Comparison of ENCODE assay signal across 25 cellular contexts in genomic region chrX:12526296-12526695, GRCh38.
A peak's percentile ranks its signal among the peaks of the same experiment; 100 is the strongest.
DNase-seq lines count a peak whose midpoint lies in the region; ATAC-seq, FAIRE-seq and TF ChIP-seq lines count a peak whose summit lies in the region.
"Had no signal": no experiment of that assay in that cellular context is flagged by ENCODE, and none has a peak within 500 bp of the region (broad histone marks: within the 10 kb centered on the region; RNA-seq: fewer than 3 reads in every experiment).

No MANE protein-coding gene starts in this region.

- TF ChIP-seq POLR2A in GM12878 (IDR thresholded peaks at IDR 0.05; ENCODE audit: low read depth, low read length) = no peak
- TF ChIP-seq POLR2A in tibial nerve (IDR thresholded peaks at IDR 0.05) = no peak

- H3K4me3 ChIP-seq in GM12878 (no peak overlapping the region), tibial nerve (no peak overlapping the region)
- H3K4me3 ChIP-seq: pancreas, smooth muscle cell, uterus had no signal

- SMC1A ChIA-PET in GM12878 (lab: Charles Lee; ENCODE audit: uncharacterized antibody, unreplicated experiment) = no interaction called here

- DNase-seq in D721Med (ENCODE audit: insufficient read length, low spot score) (no peak), HFFc6 (no peak), GM12878 (ENCODE audit: low read depth, low spot score) (no peak), iPS-NIHi7 (ENCODE audit: extremely low spot score) (peak; percentile 20), ureter (ENCODE audit: low spot score) (no peak), tibial nerve (ENCODE audit: low spot score in 2 of 2) (no peak), HuH-7 (ENCODE audit: low spot score) (no peak)
- DNase-seq: activated CD8-positive, alpha-beta memory T cell treated with anti-CD3 and anti-CD28 coated beads, Interleukin-2, amount 50 U/mL, for 48 hours; activated CD8-positive, alpha-beta T cell treated with anti-CD3 and anti-CD28 coated beads for 36 hours; activated naive CD4-positive, alpha-beta T cell treated with anti-CD3 and anti-CD28 coated beads, Interleukin-2, amount 50 U/mL, for 16 hours; CD4-positive, alpha-beta memory T cell; hypothalamus; mammary epithelial cell; NCI-H1436 treated with DMSO at 0.1 percent for 48 hours; pancreas; retina; SIG-M5; stimulated activated naive CD8-positive, alpha-beta T cell treated with anti-CD3 and anti-CD28 coated beads, Interleukin-15, Interleukin-2, amounts not matched to agents 100 U/mL and 50 U/mL, for 24 hours; uterus had no signal

- intact Hi-C loops in GM12878 (cut with micrococcal nuclease; ENCODE audit: unreplicated experiment) = no loop called here

- POLR2A ChIA-PET in GM12878 (lab: Charles Lee) = no interaction called here

- ATAC-seq in GM12878 (no peak), HG02981 (IDR thresholded peaks at IDR 0.05; ENCODE audit: unreplicated experiment) (no peak)
- ATAC-seq: activated CD8-positive, alpha-beta T cell treated with anti-CD3 and anti-CD28 coated beads for 36 hours; pancreas; stimulated activated naive CD8-positive, alpha-beta T cell treated with anti-CD3 and anti-CD28 coated beads, Interleukin-15, Interleukin-2, amounts not matched to agents 100 U/mL and 50 U/mL, for 24 hours had no signal

- H2AFZ ChIP-seq in GM12878 (ENCODE audit: control insufficient read depth, low read depth, low read length) = no peak overlapping the region

- no peak for TF ChIP-seq EP300 in GM12878 (IDR thresholded peaks at IDR 0.05; ENCODE audit: borderline replicate concordance in 1 of 2, control insufficient read depth in 1 of 2, low read depth in 2 of 2, low read length in 2 of 2)
- no peak for TF ChIP-seq EP300 in tibial nerve (IDR thresholded peaks at IDR 0.05)

- H3K9me3 ChIP-seq in GM12878 (replicated peaks; ENCODE audit: control insufficient read depth, insufficient read depth, low read length) = no peaks in the 10 kb centered on the region
- no peaks in the 10 kb centered on the region for H3K9me3 ChIP-seq in tibial nerve
- H3K9me3 ChIP-seq: pancreas, uterus had no signal

- RAD21 ChIA-PET in GM12878 (lab: Charles Lee; ENCODE audit: unreplicated experiment) = no interaction called here

- no peak overlapping the region for H3K4me2 ChIP-seq in GM12878 (ENCODE audit: control insufficient read depth, insufficient read depth)
- H3K4me2 ChIP-seq: smooth muscle cell had no signal

- H3K9ac ChIP-seq in GM12878 (ENCODE audit: control insufficient read depth, insufficient read depth, low read length) = no peak overlapping the region

- CTCF ChIA-PET in GM12878 (lab: Yijun Ruan, JAX) = interaction anchor here (0.6 to 0.8 kb wide), 2 partner anchors 9 to 21 kb away, joined by 4 read pairs; no protein-coding TSS in a partner anchor

- no TSS peak for BruUV-seq in GM12878 (replicated peaks; lab: Mats Ljungman, UMichigan)

- no peaks in the 10 kb centered on the region for H3K27me3 ChIP-seq in GM12878 (replicated peaks in 1 of 2; ENCODE audit: control insufficient read depth in 2 of 2, insufficient read depth in 2 of 2, low read length in 1 of 2)
- H3K27me3 ChIP-seq in tibial nerve = no peaks in the 10 kb centered on the region
- H3K27me3 ChIP-seq: uterus had no signal

- H3K36me3 ChIP-seq in GM12878 (ENCODE audit: control insufficient read depth in 2 of 2, insufficient read depth in 2 of 2, low read length in 1 of 2) (no peaks in the 10 kb centered on the region), tibial nerve (no peaks in the 10 kb centered on the region)
- H3K36me3 ChIP-seq: pancreas, uterus had no signal

- no peaks in the 10 kb centered on the region for H3K4me1 ChIP-seq in GM12878 (ENCODE audit: control insufficient read depth, insufficient read depth, low read length)
- no peaks in the 10 kb centered on the region for H3K4me1 ChIP-seq in tibial nerve
- H3K4me1 ChIP-seq: pancreas, uterus had no signal

- FAIRE-seq in D721Med (lab: Jason Lieb, UNC) (no peak), GM12878 (lab: Jason Lieb, UNC) (peak; percentile 38)
- FAIRE-seq: pancreas, RCC 7860 had no signal

- 65% methylated on average over 5 of the region's 5 CpGs for WGBS in GM12878 (ENCODE audit: insufficient coverage, insufficient replicate concordance, low lambda C conversion rate, missing lambda C conversion rate)
- 32 to 52% methylated on average over 5 of the region's 5 CpGs for WGBS in tibial nerve, 2 donors

- no peak overlapping the region for H3K27ac Mint-ChIP-seq in HFFc6
- H3K27ac Mint-ChIP-seq: activated CD8-positive, alpha-beta T cell treated with anti-CD3 and anti-CD28 coated beads for 36 hours; activated T-helper 1 cell treated with anti-CD3 and anti-CD28 coated beads, Interleukin-12 subunit alpha, Interleukin-12 subunit beta, Interleukin-2, Interleukin-4 antibody, amounts not matched to agents 30 ng/mL and 10 ng/mL and 1 ng/mL, durations not matched to agents 14 hours and 24 hours and 36 hours; B cell; CD4-positive, alpha-beta memory T cell; T-helper 2 cell treated with Interferon-gamma antibody and Interleukin-4, amounts not matched to agents 5 μg/mL and 100 μg/mL, for 36 hours had no signal

- peak; percentile 11 for TF ChIP-seq CTCF in D721Med (IDR thresholded peaks at IDR 0.05; ENCODE audit: insufficient read depth, missing control alignments)
- TF ChIP-seq CTCF in HFFc6 (IDR thresholded peaks at IDR 0.05) = 0 out of 2 replicates have a peak, but pooled peaks have one; percentile 12
- TF ChIP-seq CTCF in GM12878 (IDR thresholded peaks at IDR 0.05 in 2 of 3, conservative IDR thresholded peaks at IDR 0.05 in 1 of 3; ENCODE audit: control insufficient read depth in 2 of 3, extremely low read depth in 1 of 3, insufficient read depth in 1 of 3, low read depth in 3 of 3, low read length in 3 of 3) = no peak
- no peak for TF ChIP-seq CTCF in tibial nerve (IDR thresholded peaks at IDR 0.05)

- H3K79me2 ChIP-seq in GM12878 (ENCODE audit: control insufficient read depth, insufficient read depth, low read length) = no peaks in the 10 kb centered on the region

- H3K4me1 Mint-ChIP-seq in HFFc6 (ENCODE audit: low read depth) = no peaks in the 10 kb centered on the region
- H3K4me1 Mint-ChIP-seq: B cell; CD4-positive, alpha-beta memory T cell had no signal

- no peak overlapping the region for H3K27ac ChIP-seq in GM12878 (ENCODE audit: control insufficient read depth, insufficient read depth)
- H3K27ac ChIP-seq in tibial nerve = no peak overlapping the region
- H3K27ac ChIP-seq: pancreas, uterus had no signal

- in situ Hi-C loops in GM12878 (cut with MboI) = no loop called here

- H4K20me1 ChIP-seq in GM12878 (ENCODE audit: control insufficient read depth, insufficient read depth) = no peaks in the 10 kb centered on the region

- H3K36me3 Mint-ChIP-seq in HFFc6 (ENCODE audit: low read depth) = no peaks in the 10 kb centered on the region
- H3K36me3 Mint-ChIP-seq: CD4-positive, alpha-beta memory T cell had no signal

- no peaks in the 10 kb centered on the region for H3K27me3 Mint-ChIP-seq in HFFc6 (ENCODE audit: insufficient read depth)
- H3K27me3 Mint-ChIP-seq: B cell; CD4-positive, alpha-beta memory T cell had no signal

- no peaks in the 10 kb centered on the region for H3K9me3 Mint-ChIP-seq in HFFc6
- H3K9me3 Mint-ChIP-seq: activated T-helper 1 cell treated with anti-CD3 and anti-CD28 coated beads, Interleukin-12 subunit alpha, Interleukin-12 subunit beta, Interleukin-2, Interleukin-4 antibody, amounts not matched to agents 30 ng/mL and 10 ng/mL and 1 ng/mL, durations not matched to agents 14 hours and 24 hours and 36 hours; T-helper 2 cell treated with Interferon-gamma antibody and Interleukin-4, amounts not matched to agents 5 μg/mL and 100 μg/mL, for 36 hours had no signal

- TF ChIP-seq RAD21 in GM12878 (IDR thresholded peaks at IDR 0.05; ENCODE audit: insufficient read depth, low read depth, low read length) = no peak

- no peak overlapping the region for H3K4me3 Mint-ChIP-seq in HFFc6
- H3K4me3 Mint-ChIP-seq: activated CD8-positive, alpha-beta T cell treated with anti-CD3 and anti-CD28 coated beads for 36 hours; activated T-helper 1 cell treated with anti-CD3 and anti-CD28 coated beads, Interleukin-12 subunit alpha, Interleukin-12 subunit beta, Interleukin-2, Interleukin-4 antibody, amounts not matched to agents 30 ng/mL and 10 ng/mL and 1 ng/mL, durations not matched to agents 14 hours and 24 hours and 36 hours; B cell; CD4-positive, alpha-beta memory T cell; T-helper 2 cell treated with Interferon-gamma antibody and Interleukin-4, amounts not matched to agents 5 μg/mL and 100 μg/mL, for 36 hours had no signal

TF ChIP-seq in GM12878, 131 proteins besides CTCF, POLR2A, EP300 and RAD21 (continues in another document):
- no peak for TF ChIP-seq ELK1 (IDR thresholded peaks at IDR 0.05; ENCODE audit: low read depth, low read length)
- no peak for TF ChIP-seq DPF2 (IDR thresholded peaks at IDR 0.05)
- TF ChIP-seq BCL3 (IDR thresholded peaks at IDR 0.05; ENCODE audit: borderline replicate concordance, insufficient read depth, low read depth, low read length, poor library complexity, severe bottlenecking) = no peak
- TF ChIP-seq ZZZ3 (IDR thresholded peaks at IDR 0.05; ENCODE audit: control insufficient read depth, insufficient read length, low read depth) = no peak
- no peak for TF ChIP-seq IRF3 (IDR thresholded peaks at IDR 0.05)

Comparison
In these comparisons a context has a peak if more than half of its experiments do, and no peak if none do; other contexts are left out.
1. CTCF ChIP-seq: peak in D721Med (single experiment) and HFFc6 (single experiment); none in GM12878 (0 of 3) and tibial nerve (0 of 5).